ENCODE assay signal across 17 cellular contexts in the genomic region with DNA sequence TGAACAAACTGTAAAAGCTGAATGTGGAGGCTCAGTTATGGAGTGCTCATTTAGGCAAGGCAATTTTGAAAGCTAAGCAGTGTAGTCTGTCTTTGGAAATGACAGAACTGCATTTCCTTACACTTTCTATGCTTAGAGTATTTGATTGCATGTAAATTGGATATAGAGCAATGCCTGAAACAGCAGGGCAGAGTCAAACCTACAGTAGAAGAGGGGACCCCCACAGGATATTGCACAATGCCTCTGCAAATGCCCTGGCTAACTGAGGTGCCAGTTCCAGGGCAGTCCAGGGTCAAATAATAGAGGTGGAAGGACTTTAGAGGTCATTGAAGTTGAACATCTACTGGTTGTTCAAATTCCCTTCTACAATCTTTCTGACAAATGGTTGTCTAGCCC. TPM values are rescaled to one million over a fixed set of nuclear protein-coding genes. Genes with fewer than 3 reads are reported as not detected.
DNase-seq lines count a peak whose midpoint lies in the region; ATAC-seq, FAIRE-seq and TF ChIP-seq lines count a peak whose summit lies in the region.
"Had no signal": no experiment of that assay in that cellular context is flagged by ENCODE, and none has a peak within 500 bp of the region (broad histone marks: within the 10 kb centered on the region; RNA-seq: fewer than 3 reads in every experiment).

No MANE protein-coding gene starts in this region.

- TF ChIP-seq POLR2A in IMR-90 (IDR thresholded peaks at IDR 0.05; ENCODE audit: low read depth, low read length) (no peak), H1 (IDR thresholded peaks at IDR 0.05; ENCODE audit: control extremely low read depth in 1 of 2, low read depth in 2 of 2, low read length in 2 of 2) (no peak)

- H3K56ac ChIP-seq in IMR-90 (ENCODE audit: extremely low read depth, insufficient read depth, low read length) (no peak overlapping the region), H1 (replicated peaks; ENCODE audit: insufficient read length, low read depth, low read length) (no peak overlapping the region)

- H3K9me3 ChIP-seq in IMR-90 (ENCODE audit: control insufficient read depth, insufficient read depth, low read length) (peaks cover 2% of the 10 kb centered on the region; the same call in 1 of the 2 replicates), H1 (ENCODE audit: insufficient read depth in 2 of 2, low read depth in 1 of 2, low read length in 1 of 2) (no peaks in the 10 kb centered on the region), smooth muscle cell (replicated peaks; ENCODE audit: low read depth) (no peaks in the 10 kb centered on the region)
- H3K9me3 ChIP-seq: BE2C, SJSA1 had no signal

- no peak overlapping the region for H2AK5ac ChIP-seq in IMR-90 (ENCODE audit: low read depth, low read length)
- no peak overlapping the region for H2AK5ac ChIP-seq in H1 (ENCODE audit: low read depth, low read length)

- dilution Hi-C loops in IMR-90 (cut with HindIII; ENCODE audit: low sequenced_read_pairs, unreplicated experiment), result no loop called here

- no peak overlapping the region for H2BK12ac ChIP-seq in H1 (ENCODE audit: low read depth, low read length)

- H2BK15ac ChIP-seq in IMR-90 (ENCODE audit: low read depth, low read length) (no peak overlapping the region), H1 (ENCODE audit: low read length) (no peak overlapping the region)

- no peak for TF ChIP-seq EP300 in H1 (IDR thresholded peaks at IDR 0.05; ENCODE audit: borderline replicate concordance in 1 of 2, low read depth in 2 of 2, low read length in 2 of 2)

- no peaks in the 10 kb centered on the region for H3K9me3 Mint-ChIP-seq in nephron
- H3K9me3 Mint-ChIP-seq: CD4-positive, alpha-beta T cell had no signal

- H4K20me1 ChIP-seq in IMR-90 (ENCODE audit: insufficient read depth, low read length) (no peaks in the 10 kb centered on the region), H1 (replicated peaks in 1 of 2; ENCODE audit: control insufficient read depth in 1 of 2, insufficient read depth in 2 of 2, low read length in 2 of 2) (no peaks in the 10 kb centered on the region), smooth muscle cell (ENCODE audit: low read depth) (no peaks in the 10 kb centered on the region)

- H2AFZ ChIP-seq in IMR-90 (replicated peaks; ENCODE audit: low read length, poor library complexity) (no peak overlapping the region), H1 (ENCODE audit: low read length) (no peak overlapping the region), smooth muscle cell (ENCODE audit: low read depth) (no peak overlapping the region)
- H2AFZ ChIP-seq: PC-9 had no signal

- H2BK120ac ChIP-seq in IMR-90 (ENCODE audit: low read depth, low read length) (no peak overlapping the region), H1 (replicated peaks; ENCODE audit: low read depth, low read length) (no peak overlapping the region)

- H2BK5ac ChIP-seq in IMR-90 (ENCODE audit: low read depth, low read length, poor library complexity, severe bottlenecking) (no peak overlapping the region), H1 (ENCODE audit: low read depth, low read length) (no peak overlapping the region)

- H3K4me1 ChIP-seq in IMR-90 (ENCODE audit: control insufficient read depth, insufficient read depth, low read length) (peaks cover 4% of the 10 kb centered on the region; the same call in 1 of the 2 replicates), H1 (replicated peaks in 1 of 4; ENCODE audit: control insufficient read depth in 3 of 4, insufficient read depth in 4 of 4, low read length in 3 of 4) (peaks cover 0 to 8% (median 1%) of the 10 kb centered on the region in 4 experiments; a peak in 2 of 7 replicates), smooth muscle cell (ENCODE audit: low read depth) (peaks cover 7% of the 10 kb centered on the region)

- H3K79me2 ChIP-seq in H1 (ENCODE audit: control insufficient read depth in 1 of 2, insufficient read depth in 2 of 2, low read length in 2 of 2) (no peaks in the 10 kb centered on the region), smooth muscle cell (ENCODE audit: low read depth) (peaks cover 7% of the 10 kb centered on the region)

- CTCF ChIA-PET in IMR-90 (lab: Yijun Ruan, JAX), result no interaction called here
- CTCF ChIA-PET in H1 (lab: Charles Lee; ENCODE audit: partially characterized antibody), result interaction anchor here (1.1 to 1.5 kb wide), 4 partner anchors 9 to 160 kb away, joined by 3 read pairs; no protein-coding TSS in a partner anchor

- no peak for FAIRE-seq in H1 (lab: Jason Lieb, UNC)

- H3K9me1 ChIP-seq in IMR-90 (ENCODE audit: insufficient read depth, low read length), result no peaks in the 10 kb centered on the region

- H3K36me3 ChIP-seq in IMR-90 (ENCODE audit: control insufficient read depth, insufficient read depth, low read length) (no peaks in the 10 kb centered on the region), H1 (ENCODE audit: control insufficient read depth in 2 of 4, insufficient read depth in 4 of 4, low read length in 3 of 4) (no peaks in the 10 kb centered on the region), smooth muscle cell (ENCODE audit: low read depth) (no peaks in the 10 kb centered on the region)
- H3K36me3 ChIP-seq: BE2C, SJSA1 had no signal

- peaks cover 68% of the 10 kb centered on the region for H3K27me3 ChIP-seq in IMR-90 (ENCODE audit: control insufficient read depth, insufficient read depth, low read length)
- H3K27me3 ChIP-seq in H1 (replicated peaks in 1 of 4; ENCODE audit: control insufficient read depth in 3 of 4, extremely low read depth in 1 of 4, insufficient read depth in 3 of 4, low read length in 3 of 4), result peaks cover 0 to 22% (median 19%) of the 10 kb centered on the region in 4 experiments; a peak in 5 of 7 replicates
- peaks cover 28% of the 10 kb centered on the region for H3K27me3 ChIP-seq in smooth muscle cell (ENCODE audit: low read depth)

- H2BK20ac ChIP-seq in IMR-90 (ENCODE audit: low read depth, low read length) (no peak overlapping the region), H1 (ENCODE audit: low read length) (no peak overlapping the region)

- TF ChIP-seq CTCF in IMR-90 (conservative IDR thresholded peaks at IDR 0.05; ENCODE audit: low read depth, low read length) (no peak), H1 (IDR thresholded peaks at IDR 0.05; ENCODE audit: control extremely low read depth in 1 of 3, insufficient read depth in 1 of 3, low read depth in 1 of 3, low read length in 3 of 3) (no peak), nephron (IDR thresholded peaks at IDR 0.05; ENCODE audit: unreplicated experiment in 3 of 3) (no peak), smooth muscle cell (IDR thresholded peaks at IDR 0.05; ENCODE audit: borderline replicate concordance, insufficient read depth, poor library complexity, severe bottlenecking) (no peak)

- H2AK9ac ChIP-seq in IMR-90 (replicated peaks; ENCODE audit: low read depth, low read length, poor library complexity), result no peak overlapping the region

- no peak overlapping the region for H3K27ac ChIP-seq in IMR-90 (ENCODE audit: insufficient read depth, low read length)
- H3K27ac ChIP-seq in H1 (ENCODE audit: low read depth, low read length), result no peak overlapping the region
- H3K27ac ChIP-seq in smooth muscle cell (ENCODE audit: low read depth), result no peak overlapping the region
- H3K27ac ChIP-seq: KMS-11, PC-9, SJSA1 had no signal

- peaks cover 10% of the 10 kb centered on the region for H3K23me2 ChIP-seq in H1 (ENCODE audit: low read depth, low read length)

- in situ Hi-C loops in IMR-90 (cut with MboI; ENCODE audit: low sequenced_read_pairs), result no loop called here

- H3K9ac ChIP-seq in IMR-90 (ENCODE audit: low read depth, low read length), result no peak overlapping the region
- no peak overlapping the region for H3K9ac ChIP-seq in H1 (replicated peaks in 1 of 4; ENCODE audit: extremely low read depth in 1 of 4, low read depth in 3 of 4, low read length in 3 of 4)
- no peak overlapping the region for H3K9ac ChIP-seq in smooth muscle cell (ENCODE audit: low read depth)
- H3K9ac ChIP-seq: KMS-11 had no signal

- H4K91ac ChIP-seq in IMR-90 (ENCODE audit: insufficient read depth, low read depth, low read length), result no peak overlapping the region
- H4K91ac ChIP-seq in H1 (replicated peaks; ENCODE audit: insufficient read length, low read length), result no peak overlapping the region

- H3K79me1 ChIP-seq in IMR-90 (ENCODE audit: low read depth in 1 of 2, low read length in 2 of 2) (no peaks in the 10 kb centered on the region), H1 (ENCODE audit: low read depth, low read length) (no peaks in the 10 kb centered on the region; the same call in 1 of the 2 replicates)

- intact Hi-C loops in IMR-90 (cut with micrococcal nuclease), result no loop called here

- H3K14ac ChIP-seq in IMR-90 (replicated peaks; ENCODE audit: low read depth, low read length), result no peak overlapping the region
- H3K14ac ChIP-seq in H1 (ENCODE audit: insufficient read length), result no peak overlapping the region

- ATAC-seq in IMR-90 (ENCODE audit: low read depth) (no peak), HG02884 (IDR thresholded peaks at IDR 0.05; ENCODE audit: unreplicated experiment) (no peak)

- no peak overlapping the region for H3K23ac ChIP-seq in IMR-90 (ENCODE audit: low read depth, low read length)
- no peak overlapping the region for H3K23ac ChIP-seq in H1 (ENCODE audit: insufficient read length)

- no peak overlapping the region for H3K4ac ChIP-seq in IMR-90 (ENCODE audit: low read depth, low read length)
- H3K4ac ChIP-seq in H1 (replicated peaks; ENCODE audit: insufficient read length, low read depth, low read length), result no peak overlapping the region

- H3K36me3 Mint-ChIP-seq in nephron (ENCODE audit: low read depth), result no peaks in the 10 kb centered on the region

- no peak for TF ChIP-seq RAD21 in IMR-90 (IDR thresholded peaks at IDR 0.05; ENCODE audit: low read length)
- TF ChIP-seq RAD21 in H1 (IDR thresholded peaks at IDR 0.05 in 1 of 2, conservative IDR thresholded peaks at IDR 0.05 in 1 of 2; ENCODE audit: low read depth in 2 of 2, low read length in 2 of 2), result no peak

- peaks cover 22% of the 10 kb centered on the region for H3K4me1 Mint-ChIP-seq in nephron

- H3K18ac ChIP-seq in IMR-90 (ENCODE audit: low read depth, low read length) (no peak overlapping the region), H1 (ENCODE audit: extremely low read depth, low read length) (no peak overlapping the region)

- POLR2A ChIA-PET in IMR-90 (lab: Charles Lee; ENCODE audit: unreplicated experiment) (no interaction called here), H1 (lab: Charles Lee; ENCODE audit: partially characterized antibody) (interaction anchor here (1.2 kb wide), 1 partner anchor 10 kb away, joined by 5 read pairs; no protein-coding TSS in a partner anchor)

- H4K8ac ChIP-seq in IMR-90 (ENCODE audit: low read depth in 2 of 2, low read length in 2 of 2) (no peak overlapping the region), H1 (ENCODE audit: extremely low read depth, insufficient read depth, low read length) (no peak overlapping the region)

- H4K5ac ChIP-seq in IMR-90 (ENCODE audit: low read depth, low read length) (no peak overlapping the region), H1 (ENCODE audit: insufficient read length, low read depth, low read length) (no peak overlapping the region)

- peak overlapping the region; percentile 90 to 93 (median 92) for H3K4me3 Mint-ChIP-seq in nephron

- H3K4me2 ChIP-seq in IMR-90 (ENCODE audit: low read depth, low read length), result no peak overlapping the region
- no peak overlapping the region; a peak in 1 of 4 replicates for H3K4me2 ChIP-seq in H1 (ENCODE audit: insufficient read depth in 1 of 2, low read depth in 2 of 2, low read length in 2 of 2)
- H3K4me2 ChIP-seq in smooth muscle cell, result peak overlapping the region; percentile 92
- H3K4me2 ChIP-seq: KMS-11, PC-9 had no signal

- no peak overlapping the region for H3K4me3 ChIP-seq in IMR-90 (ENCODE audit: insufficient read depth, low read depth, low read length)
- no peak overlapping the region for H3K4me3 ChIP-seq in H1 (ENCODE audit: extremely low read depth in 1 of 4, insufficient read depth in 2 of 4, low read depth in 3 of 4, low read length in 4 of 4)
- H3K4me3 ChIP-seq in smooth muscle cell, result no peak overlapping the region
- H3K4me3 ChIP-seq: PC-9, SJSA1 had no signal

- peaks cover 47% of the 10 kb centered on the region for H3K27me3 Mint-ChIP-seq in nephron (ENCODE audit: low read depth)

- no TSS peak for BruUV-seq in IMR-90 (replicated peaks; lab: Mats Ljungman, UMichigan)

- DNase-seq in IMR-90, result no peak
- DNase-seq in H1 (ENCODE audit: low read depth in 1 of 2, low spot score in 2 of 2), result no peak
- DNase-seq in smooth muscle cell (lab: John Stamatoyannopoulos, UW; ENCODE audit: unreplicated experiment), result no peak
- no peak for DNase-seq in NCI-H2171 treated with DMSO at 0.1 percent for 48 hours (lab: John Stamatoyannopoulos, UW)
- no peak for DNase-seq in GM03348 (ENCODE audit: low spot score)
- DNase-seq: BE2C; Calu3; CD4-positive, alpha-beta T cell; DMS53; NCI-H1436; NCI-H2029; NCI-H510A; PC-9 had no signal

- H3K27ac Mint-ChIP-seq in nephron, result peak overlapping the region in 1 of 3 experiments; percentile 71
- H3K27ac Mint-ChIP-seq: CD4-positive, alpha-beta T cell had no signal

- no peaks in the 10 kb centered on the region for H3F3A ChIP-seq in smooth muscle cell (ENCODE audit: low read depth)

RNA-seq across cellular contexts. Expression of a gene that starts 2.2 kb away (rescaled TPM):
- 0.18 and 0.28 TPM in 2 replicates for total RNA-seq in IMR-90 (2012; rRNA removed)
- polyA plus RNA-seq in IMR-90 (2012; rRNA removed), result 1.1 and 1.8 TPM in 2 replicates
- 0.24 and 0.34 TPM in 2 replicates for polyA plus RNA-seq in IMR-90 (2012; cell fraction: cytosol; rRNA removed)
- polyA plus RNA-seq in IMR-90 (2012; cell fraction: nucleus; rRNA removed; ENCODE audit: low replicate concordance), result 20.8 and 51.8 TPM in 2 replicates
- total RNA-seq in H1 (2021; fragmentation: NEBNext Ultra II Directional; extraction: Animal tissue kit (Norgen Biotek cat#: 25700)), result 14.0 and 14.9 TPM in 2 replicates
- polyA plus RNA-seq in H1 (2011; rRNA removed), result 7.9 and 11.2 TPM in 2 replicates
- polyA plus RNA-seq in H1 (2011; cell fraction: cytosol; rRNA removed), result 7.3 TPM
- 18.8 TPM for polyA plus RNA-seq in H1 (2011; cell fraction: nucleus; rRNA removed)
- polyA plus RNA-seq in H1 (2012, experiment 1 of 2), result 8.3 to 9.3 TPM (median 8.6 TPM) in 4 replicates
- 5.4 TPM for polyA plus RNA-seq in H1 (2012, experiment 2 of 2)
- 15.4 TPM for polyA plus RNA-seq in H1 (2013, experiment 1 of 2)
- polyA plus RNA-seq in H1 (2013, experiment 2 of 2), result 16.8 TPM
- polyA minus RNA-seq in H1 (2011; rRNA and poly(A)+ RNA removed), result 9.1 and 9.8 TPM in 2 replicates
- polyA minus RNA-seq in H1 (2011; cell fraction: cytosol; rRNA and poly(A)+ RNA removed), result 4.0 TPM
- polyA minus RNA-seq in H1 (2011; cell fraction: nucleus; rRNA and poly(A)+ RNA removed), result 6.7 TPM
- total RNA-seq in smooth muscle cell, result 14.6 and 19.9 TPM in 2 replicates
- polyA plus RNA-seq in smooth muscle cell, result 16.4 and 22.2 TPM in 2 replicates

Comparison
In these comparisons a context has a peak if more than half of its experiments do, and no peak if none do; other contexts are left out.
1. RNA of a gene that starts 2.2 kb away (total RNA-seq): 14.0 to 14.9 TPM in H1 and 14.6 to 19.9 TPM in smooth muscle cell; 0.18 to 0.28 TPM in IMR-90; every median in the first group is over 10 times any median in the second.